In genomic region chr20:19015326-19015725, GRCh38 we compare ENCODE assay signal across 27 cellular contexts.
DNase-seq lines count a peak whose midpoint lies in the region; ATAC-seq and TF ChIP-seq lines count a peak whose summit lies in the region.
"Had no signal": no experiment of that assay in that cellular context is flagged by ENCODE, and none has a peak within 500 bp of the region (broad histone marks: within the 10 kb centered on the region; RNA-seq: fewer than 3 reads in every experiment).

No MANE protein-coding gene starts in this region.

- H3K4me1 ChIP-seq in naive thymus-derived CD4-positive, alpha-beta T cell (ENCODE audit: control insufficient read depth in 2 of 2, insufficient read depth in 2 of 2, low read length in 2 of 2), result no peaks in the 10 kb centered on the region
- H3K4me1 ChIP-seq in osteoblast (ENCODE audit: insufficient read depth, low read length), result no peaks in the 10 kb centered on the region
- H3K4me1 ChIP-seq: breast epithelium, lower lobe of right lung had no signal

- intact Hi-C loops in naive thymus-derived CD4-positive, alpha-beta T cell (cut with micrococcal nuclease), result no loop called here

- ATAC-seq in WTC11, result peak; percentile 38
- peak; percentile 38 for ATAC-seq in naive thymus-derived CD4-positive, alpha-beta T cell
- ATAC-seq in GM21390 (IDR thresholded peaks at IDR 0.05; ENCODE audit: unreplicated experiment), result no peak
- ATAC-seq: activated T-cell treated with anti-CD3 and anti-CD28 coated beads, Interleukin-2, amount 50 U/mL, for 72 hours; effector memory CD8-positive, alpha-beta T cell; lower lobe of right lung; SK-N-SH treated with all-trans-retinoic acid at 6 μM for 48 hours; stimulated activated naive CD8-positive, alpha-beta T cell treated with anti-CD3 and anti-CD28 coated beads, Interleukin-15, Interleukin-2, amounts not matched to agents 100 U/mL and 50 U/mL, for 24 hours had no signal

- H3K27ac ChIP-seq in naive thymus-derived CD4-positive, alpha-beta T cell (ENCODE audit: low read depth, low read length), result no peak overlapping the region
- H3K27ac ChIP-seq in osteoblast (ENCODE audit: low read depth, low read length), result no peak overlapping the region
- H3K27ac ChIP-seq: esophagus squamous epithelium, lower lobe of right lung, RWPE1 had no signal

- H3K79me2 ChIP-seq in osteoblast (ENCODE audit: insufficient read depth, low read length), result no peaks in the 10 kb centered on the region

- no peak overlapping the region for H3K4me2 ChIP-seq in osteoblast (ENCODE audit: insufficient read depth, low read length)

- H3K4me3 ChIP-seq in naive thymus-derived CD4-positive, alpha-beta T cell (ENCODE audit: low read length), result no peak overlapping the region
- no peak overlapping the region for H3K4me3 ChIP-seq in osteoblast (ENCODE audit: insufficient read depth, low read length)
- H3K4me3 ChIP-seq: breast epithelium, esophagus squamous epithelium, lower lobe of right lung had no signal

- POLR2A ChIA-PET in WTC11 (lab: Charles Lee), result no interaction called here
- POLR2A ChIA-PET in naive thymus-derived CD4-positive, alpha-beta T cell (lab: Charles Lee), result no interaction called here

- TF ChIP-seq CTCF in WTC11 (IDR thresholded peaks at IDR 0.05) (no peak), osteoblast (IDR thresholded peaks at IDR 0.05; ENCODE audit: extremely low read depth, low read depth, low read length) (no peak)

- CTCF ChIA-PET in WTC11 (lab: Charles Lee), result interaction anchor here (1.2 to 1.3 kb wide), 2 partner anchors 9 to 34 kb away, joined by 4 read pairs; no protein-coding TSS in a partner anchor
- CTCF ChIA-PET in naive thymus-derived CD4-positive, alpha-beta T cell (lab: Charles Lee), result no interaction called here

- H3K27me3 Mint-ChIP-seq in WTC11 (ENCODE audit: low read depth), result no peaks in the 10 kb centered on the region
- H3K27me3 Mint-ChIP-seq in naive thymus-derived CD4-positive, alpha-beta T cell, result peaks cover 0 to 8% (median 0%) of the 10 kb centered on the region in 5 donors
- H3K27me3 Mint-ChIP-seq: effector memory CD8-positive, alpha-beta T cell had no signal

- no peaks in the 10 kb centered on the region for H3K27me3 ChIP-seq in naive thymus-derived CD4-positive, alpha-beta T cell (ENCODE audit: control insufficient read depth in 2 of 2, insufficient read depth in 2 of 2, low read length in 2 of 2)
- H3K27me3 ChIP-seq in osteoblast (ENCODE audit: insufficient read depth, low read length), result no peaks in the 10 kb centered on the region
- H3K27me3 ChIP-seq: breast epithelium, esophagus squamous epithelium had no signal

- no peaks in the 10 kb centered on the region for H3K36me3 ChIP-seq in naive thymus-derived CD4-positive, alpha-beta T cell (ENCODE audit: control insufficient read depth in 2 of 3, insufficient read depth in 3 of 3, low read length in 3 of 3)
- no peaks in the 10 kb centered on the region for H3K36me3 ChIP-seq in osteoblast (ENCODE audit: insufficient read depth, low read length)
- H3K36me3 ChIP-seq: breast epithelium, esophagus squamous epithelium, lower lobe of right lung had no signal

- peak; percentile 15 for DNase-seq in NCI-H510A (lab: John Stamatoyannopoulos, UW)
- no peak for DNase-seq in NCI-H510A treated with DMSO at 0.1 percent for 48 hours (lab: John Stamatoyannopoulos, UW)
- no peak for DNase-seq in WTC11 (ENCODE audit: low spot score)
- DNase-seq in naive thymus-derived CD4-positive, alpha-beta T cell, result no peak
- DNase-seq in ureter (ENCODE audit: low spot score), result peak; percentile 48
- DNase-seq in NCI-H146 (lab: John Stamatoyannopoulos, UW), result no peak
- no peak for DNase-seq in osteoblast (ENCODE audit: insufficient read length, low spot score, missing footprints)
- DNase-seq: 8988T; activated CD4-positive, alpha-beta T cell treated with anti-CD3 and anti-CD28 coated beads for 48 hours; activated naive CD4-positive, alpha-beta T cell treated with Interleukin-2 at 50 U/mL for 16 hours; activated T-cell treated with anti-CD3 and anti-CD28 coated beads, Interleukin-2, amount 50 U/mL, for 72 hours; amniotic stem cell; CD4-positive, alpha-beta memory T cell; effector memory CD8-positive, alpha-beta T cell; esophagus squamous epithelium; hippocampal formation; lower lobe of right lung; NCI-H1105 treated with DMSO at 0.1 percent for 48 hours; NCI-H2081; NK-92 treated with Interleukin-12 subunit alpha and Interleukin-12 subunit beta, amount 100 ng/mL, for 24 hours; stimulated activated CD4-positive, alpha-beta T cell treated with anti-CD3 and anti-CD28 coated beads, Interleukin-15, amount 100 ng/mL, for 24 hours; stimulated activated naive CD8-positive, alpha-beta T cell treated with anti-CD3 and anti-CD28 coated beads, Interleukin-15, Interleukin-2, amounts not matched to agents 100 U/mL and 50 U/mL, for 24 hours; T-helper 2 cell had no signal

- H3K4me1 Mint-ChIP-seq in WTC11, result peaks cover 25% of the 10 kb centered on the region
- peaks cover 0 to 1% (median 0%) of the 10 kb centered on the region in 7 donors for H3K4me1 Mint-ChIP-seq in naive thymus-derived CD4-positive, alpha-beta T cell
- H3K4me1 Mint-ChIP-seq: CD4-positive, alpha-beta memory T cell had no signal

- no peaks in the 10 kb centered on the region for H3K36me3 Mint-ChIP-seq in WTC11
- H3K36me3 Mint-ChIP-seq in naive thymus-derived CD4-positive, alpha-beta T cell, result no peaks in the 10 kb centered on the region
- H3K36me3 Mint-ChIP-seq: CD4-positive, alpha-beta memory T cell had no signal

- H3K27ac Mint-ChIP-seq in WTC11, result no peak overlapping the region
- H3K27ac Mint-ChIP-seq in naive thymus-derived CD4-positive, alpha-beta T cell, result peak overlapping the region in 1 of 9 donors; percentile 22
- H3K27ac Mint-ChIP-seq: activated T-cell treated with anti-CD3 and anti-CD28 coated beads, Interleukin-2, amount 50 U/mL, for 72 hours; CD4-positive, alpha-beta memory T cell; effector memory CD8-positive, alpha-beta T cell had no signal

- H2AFZ ChIP-seq in osteoblast (ENCODE audit: low read length), result no peak overlapping the region

- peaks cover 3% of the 10 kb centered on the region; the same call in 1 of the 2 replicates for H3K9me3 Mint-ChIP-seq in WTC11
- peaks cover 0 to 7% (median 0%) of the 10 kb centered on the region in 11 donors for H3K9me3 Mint-ChIP-seq in naive thymus-derived CD4-positive, alpha-beta T cell
- H3K9me3 Mint-ChIP-seq: activated T-cell treated with anti-CD3 and anti-CD28 coated beads, Interleukin-2, amount 50 U/mL, for 72 hours; effector memory CD8-positive, alpha-beta T cell had no signal

- no peaks in the 10 kb centered on the region for H4K20me1 ChIP-seq in osteoblast (ENCODE audit: insufficient read depth, low read length)

- H3K4me3 Mint-ChIP-seq in WTC11, result no peak overlapping the region
- no peak overlapping the region for H3K4me3 Mint-ChIP-seq in naive thymus-derived CD4-positive, alpha-beta T cell
- H3K4me3 Mint-ChIP-seq: activated T-cell treated with anti-CD3 and anti-CD28 coated beads, Interleukin-2, amount 50 U/mL, for 72 hours; CD4-positive, alpha-beta memory T cell; effector memory CD8-positive, alpha-beta T cell had no signal

- H3K9me3 ChIP-seq in naive thymus-derived CD4-positive, alpha-beta T cell (ENCODE audit: control insufficient read depth in 2 of 3, low read length in 3 of 3), result no peaks in the 10 kb centered on the region
- peaks cover 4% of the 10 kb centered on the region for H3K9me3 ChIP-seq in osteoblast (ENCODE audit: low read depth, low read length)
- H3K9me3 ChIP-seq: breast epithelium, esophagus squamous epithelium, lower lobe of right lung had no signal

TF ChIP-seq in WTC11, 78 proteins besides CTCF, POLR2A, EP300 and RAD21:
- TF ChIP-seq JAZF1 (CRISPR knock-in tag; IDR thresholded peaks at IDR 0.05) (no peak), ATF2 (CRISPR knock-in tag; IDR thresholded peaks at IDR 0.05; ENCODE audit: borderline replicate concordance, low read depth) (no peak), JUN (CRISPR knock-in tag; IDR thresholded peaks at IDR 0.05) (no peak), GABPB1 (CRISPR knock-in tag; IDR thresholded peaks at IDR 0.05) (no peak), ZNF416 (CRISPR knock-in tag; IDR thresholded peaks at IDR 0.05) (no peak), ZNF121 (CRISPR knock-in tag; IDR thresholded peaks at IDR 0.05) (no peak), E2F5 (CRISPR knock-in tag; IDR thresholded peaks at IDR 0.05) (no peak)

Comparison
In these comparisons a context has a peak if more than half of its experiments do, and no peak if none do; other contexts are left out.
1. DNase-seq: peak in NCI-H510A (single experiment) and ureter (single experiment); none in NCI-H510A treated with DMSO at 0.1 percent for 48 hours (single experiment), WTC11 (single experiment), naive thymus-derived CD4-positive, alpha-beta T cell (0 of 9), NCI-H146 (single experiment) and osteoblast (single experiment).